ENCODE assay signal across 18 cellular contexts in the genomic region with DNA sequence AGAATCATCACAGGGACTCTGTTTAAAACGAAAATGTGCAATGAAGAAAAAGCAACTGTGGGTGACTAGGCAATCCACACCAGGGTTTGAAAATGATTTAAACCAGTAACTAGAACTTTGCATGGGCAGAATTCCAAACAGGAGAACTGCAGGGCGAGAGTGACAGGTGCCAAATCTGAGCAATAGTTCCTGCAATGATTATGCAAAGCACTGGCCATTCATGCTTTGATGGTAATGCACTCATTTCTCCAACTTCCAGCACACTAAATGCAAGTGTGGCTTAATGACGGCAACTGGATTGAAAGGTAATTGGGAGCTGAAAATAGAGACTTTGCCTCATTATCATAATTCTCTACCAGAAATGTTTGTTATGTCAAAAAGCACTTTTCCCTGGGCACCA.
DNase-seq lines count a peak whose midpoint lies in the region; TF ChIP-seq lines count a peak whose summit lies in the region.
"Had no signal": no experiment of that assay in that cellular context is flagged by ENCODE, and none has a peak within 500 bp of the region (broad histone marks: within the 10 kb centered on the region; RNA-seq: fewer than 3 reads in every experiment).

No MANE protein-coding gene starts in this region.

- H3K79me2 ChIP-seq in DOHH2 (ENCODE audit: control insufficient read depth, low read length) = no peaks in the 10 kb centered on the region
- H3K79me2 ChIP-seq in Karpas-422 (ENCODE audit: low read length) = no peaks in the 10 kb centered on the region
- peaks cover 8% of the 10 kb centered on the region for H3K79me2 ChIP-seq in parathyroid adenoma
- no peaks in the 10 kb centered on the region for H3K79me2 ChIP-seq in neural progenitor cell (ENCODE audit: low read depth)

- H3K27ac ChIP-seq in DOHH2 (ENCODE audit: low read depth, low read length) (no peak overlapping the region), Karpas-422 (ENCODE audit: low read length) (peak overlapping the region; percentile 49), VCaP (peak overlapping the region; percentile 88), parathyroid adenoma (peak overlapping the region; percentile 88), neural progenitor cell (no peak overlapping the region)
- H3K27ac ChIP-seq: BLaER1 had no signal

- H3K4me2 ChIP-seq in DOHH2 (ENCODE audit: low read length) = peak overlapping the region; percentile 10
- H3K4me2 ChIP-seq in Karpas-422 (ENCODE audit: low read depth, low read length, poor library complexity, severe bottlenecking) = peak overlapping the region; percentile 53
- peak overlapping the region; percentile 17 for H3K4me2 ChIP-seq in parathyroid adenoma (ENCODE audit: low read length)
- no peak overlapping the region for H3K4me2 ChIP-seq in neural progenitor cell
- H3K4me2 ChIP-seq: BLaER1 had no signal

- no peaks in the 10 kb centered on the region for H4K20me1 ChIP-seq in DOHH2 (ENCODE audit: control insufficient read depth, insufficient read depth, low read depth, low read length)
- H4K20me1 ChIP-seq in Karpas-422 (ENCODE audit: insufficient read depth, low read depth, low read length) = no peaks in the 10 kb centered on the region
- no peaks in the 10 kb centered on the region for H4K20me1 ChIP-seq in neural progenitor cell (ENCODE audit: low read depth)
- H4K20me1 ChIP-seq: BLaER1 had no signal

- no peak overlapping the region for H3K4me3 ChIP-seq in DOHH2 (ENCODE audit: low read length)
- no peak overlapping the region for H3K4me3 ChIP-seq in Karpas-422 (ENCODE audit: low read length)
- H3K4me3 ChIP-seq in parathyroid adenoma (ENCODE audit: low read depth, low read length) = no peak overlapping the region
- H3K4me3 ChIP-seq in neural progenitor cell = no peak overlapping the region
- H3K4me3 ChIP-seq: BLaER1 had no signal

- no peaks in the 10 kb centered on the region for H3K9me2 ChIP-seq in DOHH2 (replicated peaks; ENCODE audit: control insufficient read depth, low read length)
- no peaks in the 10 kb centered on the region for H3K9me2 ChIP-seq in Karpas-422 (replicated peaks; ENCODE audit: insufficient read depth, low read length)

- H3K27me3 ChIP-seq in DOHH2 (ENCODE audit: control insufficient read depth, low read length) = no peaks in the 10 kb centered on the region
- H3K27me3 ChIP-seq in Karpas-422 (ENCODE audit: low read length) = no peaks in the 10 kb centered on the region
- H3K27me3 ChIP-seq in parathyroid adenoma (ENCODE audit: control insufficient read depth, insufficient read depth, low read length) = no peaks in the 10 kb centered on the region
- no peaks in the 10 kb centered on the region for H3K27me3 ChIP-seq in neural progenitor cell
- H3K27me3 ChIP-seq: BLaER1 had no signal

- H3K4me3 Mint-ChIP-seq in neural progenitor cell = no peak overlapping the region
- H3K4me3 Mint-ChIP-seq: CD14-positive monocyte; CD4-positive, alpha-beta memory T cell; H9; IgD-negative memory B cell had no signal

- H3K9me3 Mint-ChIP-seq in neural progenitor cell = no peaks in the 10 kb centered on the region
- H3K9me3 Mint-ChIP-seq: H9 had no signal

- H3K9ac ChIP-seq in Karpas-422 (ENCODE audit: low read length) (peak overlapping the region; percentile 11; the same call in 1 of the 2 replicates), parathyroid adenoma (no peak overlapping the region), neural progenitor cell (no peak overlapping the region)
- H3K9ac ChIP-seq: BLaER1 had no signal

- H3F3A ChIP-seq in DOHH2 (ENCODE audit: control insufficient read depth, insufficient read depth) (no peaks in the 10 kb centered on the region), neural progenitor cell (ENCODE audit: low read depth) (peaks cover 5% of the 10 kb centered on the region)

- H3K9me3 ChIP-seq in DOHH2 (ENCODE audit: control insufficient read depth, insufficient read depth, low read length) (no peaks in the 10 kb centered on the region), Karpas-422 (ENCODE audit: low read length) (no peaks in the 10 kb centered on the region), parathyroid adenoma (ENCODE audit: control insufficient read depth, low read length) (no peaks in the 10 kb centered on the region), neural progenitor cell (ENCODE audit: low read depth) (no peaks in the 10 kb centered on the region)
- H3K9me3 ChIP-seq: BLaER1 had no signal

- H3K36me3 Mint-ChIP-seq in neural progenitor cell = no peaks in the 10 kb centered on the region
- H3K36me3 Mint-ChIP-seq: CD14-positive monocyte; CD4-positive, alpha-beta memory T cell had no signal

- peak; percentile 76 for DNase-seq in Karpas-422
- no peak for DNase-seq in NCI-H1436 (lab: John Stamatoyannopoulos, UW)
- no peak for DNase-seq in NCI-H524 treated with DMSO at 0.1 percent for 48 hours (lab: John Stamatoyannopoulos, UW)
- DNase-seq in neural progenitor cell (ENCODE audit: low spot score) = no peak
- DNase-seq in SW 1271 (lab: John Stamatoyannopoulos, UW) = no peak
- DNase-seq: 8988T; CD4-positive, alpha-beta memory T cell; DMS153; DMS79; GF-D8; GOT3; H9 had no signal

- H3K4me1 ChIP-seq in DOHH2 (ENCODE audit: control insufficient read depth, low read length) (peaks cover 30% of the 10 kb centered on the region), Karpas-422 (ENCODE audit: low read length) (peaks cover 25% of the 10 kb centered on the region), parathyroid adenoma (peaks cover 46% of the 10 kb centered on the region), neural progenitor cell (no peaks in the 10 kb centered on the region)
- H3K4me1 ChIP-seq: BLaER1 had no signal

- H3K27me3 Mint-ChIP-seq in neural progenitor cell (ENCODE audit: insufficient read depth, low read depth) = peaks cover 12% of the 10 kb centered on the region
- H3K27me3 Mint-ChIP-seq: IgD-negative memory B cell had no signal

- peak overlapping the region; percentile 44; the same call in 1 of the 2 replicates for H2AFZ ChIP-seq in Karpas-422 (ENCODE audit: low read length)
- H2AFZ ChIP-seq in parathyroid adenoma = peak overlapping the region; percentile 56
- no peak overlapping the region for H2AFZ ChIP-seq in neural progenitor cell (replicated peaks)

- no peak for TF ChIP-seq CTCF in DOHH2 (IDR thresholded peaks at IDR 0.05; ENCODE audit: low read depth, low read length, poor library complexity, severe bottlenecking)
- no peak for TF ChIP-seq CTCF in VCaP (conservative IDR thresholded peaks at IDR 0.05)
- no peak for TF ChIP-seq CTCF in parathyroid adenoma (IDR thresholded peaks at IDR 0.05)
- TF ChIP-seq CTCF in neural progenitor cell (IDR thresholded peaks at IDR 0.05) = no peak

- H3K4me1 Mint-ChIP-seq in neural progenitor cell = peaks cover 22% of the 10 kb centered on the region

- H3K36me3 ChIP-seq in DOHH2 (ENCODE audit: control insufficient read depth, low read length) (no peaks in the 10 kb centered on the region), Karpas-422 (ENCODE audit: insufficient read depth, low read length) (no peaks in the 10 kb centered on the region), parathyroid adenoma (ENCODE audit: control insufficient read depth, insufficient read depth, low read length) (no peaks in the 10 kb centered on the region), neural progenitor cell (no peaks in the 10 kb centered on the region)
- H3K36me3 ChIP-seq: BLaER1 had no signal

- no peak overlapping the region for H3K27ac Mint-ChIP-seq in neural progenitor cell
- H3K27ac Mint-ChIP-seq: CD14-positive monocyte; CD4-positive, alpha-beta memory T cell; H9 had no signal

Comparison
In these comparisons a context has a peak if more than half of its experiments do, and no peak if none do; other contexts are left out.
1. H3K27ac ChIP-seq: peak in Karpas-422 (single experiment), VCaP (single experiment) and parathyroid adenoma (single experiment); none in DOHH2 (single experiment) and neural progenitor cell (single experiment).